ENCODE assay signal across 1 cellular context in the genomic region with DNA sequence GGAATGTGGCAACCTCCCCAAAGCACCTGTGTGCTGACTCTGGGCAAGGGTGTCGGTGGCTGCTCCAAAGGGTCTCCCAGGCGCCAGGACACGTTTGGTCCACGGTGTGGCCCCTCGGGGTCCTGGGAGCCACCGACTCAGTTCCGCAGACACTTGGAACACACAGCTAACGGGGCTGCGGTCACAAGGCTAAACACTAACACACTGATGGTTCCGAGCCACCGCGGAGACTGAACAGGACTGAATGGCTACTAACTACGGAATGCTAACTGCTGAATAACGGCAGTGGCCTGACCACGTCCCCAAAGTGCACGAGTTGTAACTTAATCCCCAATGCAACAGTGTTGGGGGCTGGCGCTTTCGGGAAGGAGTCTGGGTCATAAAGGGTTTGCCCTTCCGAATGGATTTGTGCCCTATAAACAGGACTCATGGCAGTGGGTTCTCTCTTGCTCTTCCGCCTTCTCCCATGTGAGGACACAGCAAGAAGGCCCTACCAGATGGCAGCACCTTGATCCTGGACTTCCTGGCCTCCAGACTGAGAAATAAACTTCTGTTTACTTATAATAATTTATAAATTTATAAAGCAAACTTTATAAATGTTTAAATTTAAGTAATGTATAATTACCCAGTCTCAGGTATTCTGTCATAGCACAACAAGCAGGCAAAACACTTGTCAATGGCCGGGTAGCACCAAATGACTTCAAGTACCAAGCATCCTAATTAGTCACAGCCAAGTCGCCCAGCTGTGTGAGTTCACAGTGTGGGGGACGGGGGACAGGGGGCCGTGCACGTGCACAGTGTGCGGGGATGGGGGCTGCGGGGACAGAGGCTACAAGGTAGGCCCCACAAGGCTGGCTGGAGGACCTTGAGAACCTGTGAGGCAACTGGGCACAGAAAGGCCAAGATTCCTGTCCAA.
TF ChIP-seq lines count a peak whose summit lies in the region.

No MANE protein-coding gene starts in this region.

TF ChIP-seq in SK-N-SH treated with all-trans-retinoic acid at 6 μM for 48 hours, 23 proteins besides CTCF, POLR2A, EP300 and RAD21 (continued from another document):
- TF ChIP-seq, protein P1, sequence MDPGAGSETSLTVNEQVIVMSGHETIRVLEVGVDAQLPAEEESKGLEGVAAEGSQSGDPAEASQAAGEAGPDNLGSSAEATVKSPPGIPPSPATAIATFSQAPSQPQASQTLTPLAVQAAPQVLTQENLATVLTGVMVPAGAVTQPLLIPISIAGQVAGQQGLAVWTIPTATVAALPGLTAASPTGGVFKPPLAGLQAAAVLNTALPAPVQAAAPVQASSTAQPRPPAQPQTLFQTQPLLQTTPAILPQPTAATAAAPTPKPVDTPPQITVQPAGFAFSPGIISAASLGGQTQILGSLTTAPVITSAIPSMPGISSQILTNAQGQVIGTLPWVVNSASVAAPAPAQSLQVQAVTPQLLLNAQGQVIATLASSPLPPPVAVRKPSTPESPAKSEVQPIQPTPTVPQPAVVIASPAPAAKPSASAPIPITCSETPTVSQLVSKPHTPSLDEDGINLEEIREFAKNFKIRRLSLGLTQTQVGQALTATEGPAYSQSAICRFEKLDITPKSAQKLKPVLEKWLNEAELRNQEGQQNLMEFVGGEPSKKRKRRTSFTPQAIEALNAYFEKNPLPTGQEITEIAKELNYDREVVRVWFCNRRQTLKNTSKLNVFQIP (CRISPR knock-in tag; IDR thresholded peaks at IDR 0.05; ENCODE audit: borderline replicate concordance, low read depth) = no peak
- no peak for TF ChIP-seq OSR1 (CRISPR knock-in tag; IDR thresholded peaks at IDR 0.05)
